39 cellular contexts compared by ENCODE assay signal in the genomic region with DNA sequence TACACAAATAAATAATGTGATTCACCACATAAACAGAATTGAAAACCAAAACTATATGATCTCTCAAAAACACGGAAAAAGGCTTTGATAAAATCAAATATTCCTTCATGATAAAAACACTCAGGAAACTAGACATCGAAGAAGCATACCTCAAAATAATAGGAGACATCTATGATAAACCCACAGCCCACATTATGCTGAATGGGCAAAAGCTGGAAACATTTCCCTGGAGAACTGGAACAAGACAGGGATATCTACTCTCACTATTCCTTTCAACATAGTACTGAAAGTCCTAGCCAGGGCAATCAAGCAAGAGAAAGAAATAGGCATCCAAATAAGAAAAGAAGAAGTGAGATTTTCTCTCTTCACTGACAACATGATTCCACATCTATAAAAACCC.
"Had no signal": no experiment of that assay in that cellular context is flagged by ENCODE, and none has a peak within 500 bp of the region (broad histone marks: within the 10 kb centered on the region; RNA-seq: fewer than 3 reads in every experiment).

No MANE protein-coding gene starts in this region.

- H3K9me3 ChIP-seq: adrenal gland, ascending aorta, body of pancreas, breast epithelium had no signal

- H3K4me3 Mint-ChIP-seq: activated naive CD4-positive, alpha-beta T cell treated with anti-CD3 and anti-CD28 coated beads for 36 hours; activated naive CD4-positive, alpha-beta T cell treated with anti-CD3 and anti-CD28 coated beads, Interleukin-2, amount 10 ng/mL, durations not matched to agents 7 days and 5 days; activated naive CD4-positive, alpha-beta T cell treated with anti-CD3 and anti-CD28 coated beads, Interleukin-2, amount 50 U/mL, for 24 hours; activated naive CD8-positive, alpha-beta T cell; activated naive CD8-positive, alpha-beta T cell treated with anti-CD3 and anti-CD28 coated beads for 36 hours; activated naive CD8-positive, alpha-beta T cell treated with anti-CD3 and anti-CD28 coated beads, Interleukin-2, amount 10 ng/mL, durations not matched to agents 7 days and 5 days; activated naive CD8-positive, alpha-beta T cell treated with anti-CD3 and anti-CD28 coated beads, Interleukin-2, amount 50 U/mL, for 24 hours; activated T-cell treated with anti-CD3 and anti-CD28 coated beads, Interleukin-2, amount 50 U/mL, for 4 hours; activated T-cell treated with anti-CD3 and anti-CD28 coated beads, Interleukin-2, amount 50 U/mL, for 72 hours; activated T-helper 1 cell treated with anti-CD3 and anti-CD28 coated beads, Interleukin-12 subunit alpha, Interleukin-12 subunit beta, Interleukin-2, Interleukin-4 antibody, amounts not matched to agents 30 ng/mL and 10 ng/mL and 1 ng/mL, durations not matched to agents 14 hours and 24 hours and 36 hours; activated T-helper 17 cell treated with anti-CD3 and anti-CD28 coated beads, Interleukin-2, amount 50 U/mL, for 72 hours; brain; central memory CD8-positive, alpha-beta T cell had no signal

- H3K27ac ChIP-seq: adrenal gland, ascending aorta, body of pancreas, brain microvascular endothelial cell, breast epithelium, cardiac muscle cell had no signal

- H3K4me3 ChIP-seq: adrenal gland, ascending aorta, body of pancreas, breast epithelium, cardiac muscle cell had no signal

- DNase-seq: activated effector memory CD4-positive, alpha-beta T cell treated with anti-CD3 and anti-CD28 coated beads, Interleukin-2, amount 50 U/mL, for 16 hours; activated effector memory CD4-positive, alpha-beta T cell treated with Interleukin-2 at 50 U/mL for 16 hours; activated gamma-delta T cell; activated gamma-delta T cell treated with Interleukin-2 at 50 U/mL for 16 hours; activated naive CD4-positive, alpha-beta T cell; activated naive CD4-positive, alpha-beta T cell treated with anti-CD3 and anti-CD28 coated beads for 36 hours; activated naive CD4-positive, alpha-beta T cell treated with anti-CD3 and anti-CD28 coated beads, Interleukin-2, amount 10 ng/mL, durations not matched to agents 7 days and 5 days; activated naive CD4-positive, alpha-beta T cell treated with anti-CD3 and anti-CD28 coated beads, Interleukin-2, amount 50 U/mL, for 16 hours; activated naive CD4-positive, alpha-beta T cell treated with Interleukin-2 at 50 U/mL for 16 hours; activated naive CD8-positive, alpha-beta T cell treated with anti-CD3 and anti-CD28 coated beads for 36 hours; activated naive CD8-positive, alpha-beta T cell treated with anti-CD3 and anti-CD28 coated beads, Interleukin-2, amount 10 ng/mL, durations not matched to agents 7 days and 5 days; activated naive CD8-positive, alpha-beta T cell treated with anti-CD3 and anti-CD28 coated beads, Interleukin-2, amount 50 U/mL, for 24 hours; activated T-cell treated with anti-CD3 and anti-CD28 coated beads, Interleukin-2, amount 50 U/mL, for 4 hours; activated T-cell treated with anti-CD3 and anti-CD28 coated beads, Interleukin-2, amount 50 U/mL, for 48 hours; activated T-cell treated with anti-CD3 and anti-CD28 coated beads, Interleukin-2, amount 50 U/mL, for 72 hours; adrenal gland; amniotic stem cell; amygdala; anterior cingulate cortex; aorta; body of pancreas; brain microvascular endothelial cell; caudate nucleus; central memory CD4-positive, alpha-beta T cell; cerebellar nuclear complex had no signal

- H3K27me3 ChIP-seq: adrenal gland, ascending aorta, body of pancreas, brain microvascular endothelial cell, breast epithelium, cardiac muscle cell had no signal

- H3K27me3 Mint-ChIP-seq: activated naive CD4-positive, alpha-beta T cell treated with anti-CD3 and anti-CD28 coated beads, Interleukin-2, amount 10 ng/mL, durations not matched to agents 7 days and 5 days; activated naive CD4-positive, alpha-beta T cell treated with anti-CD3 and anti-CD28 coated beads, Interleukin-2, amount 50 U/mL, for 24 hours; activated naive CD8-positive, alpha-beta T cell; activated naive CD8-positive, alpha-beta T cell treated with anti-CD3 and anti-CD28 coated beads for 36 hours; activated naive CD8-positive, alpha-beta T cell treated with anti-CD3 and anti-CD28 coated beads, Interleukin-2, amount 10 ng/mL, durations not matched to agents 7 days and 5 days; activated naive CD8-positive, alpha-beta T cell treated with anti-CD3 and anti-CD28 coated beads, Interleukin-2, amount 50 U/mL, for 24 hours; activated T-helper 17 cell treated with anti-CD3 and anti-CD28 coated beads, Interleukin-2, amount 50 U/mL, for 72 hours; central memory CD8-positive, alpha-beta T cell had no signal

- H3K4me1 Mint-ChIP-seq: activated naive CD4-positive, alpha-beta T cell treated with anti-CD3 and anti-CD28 coated beads, Interleukin-2, amount 10 ng/mL, durations not matched to agents 7 days and 5 days; activated naive CD4-positive, alpha-beta T cell treated with anti-CD3 and anti-CD28 coated beads, Interleukin-2, amount 50 U/mL, for 24 hours; activated naive CD8-positive, alpha-beta T cell treated with anti-CD3 and anti-CD28 coated beads for 36 hours; activated naive CD8-positive, alpha-beta T cell treated with anti-CD3 and anti-CD28 coated beads, Interleukin-2, amount 10 ng/mL, durations not matched to agents 7 days and 5 days; activated naive CD8-positive, alpha-beta T cell treated with anti-CD3 and anti-CD28 coated beads, Interleukin-2, amount 50 U/mL, for 24 hours; activated T-helper 17 cell treated with anti-CD3 and anti-CD28 coated beads, Interleukin-2, amount 50 U/mL, for 72 hours; brain; central memory CD8-positive, alpha-beta T cell had no signal

- H3K4me1 ChIP-seq: adrenal gland, ascending aorta, body of pancreas, breast epithelium had no signal

- ATAC-seq: activated naive CD4-positive, alpha-beta T cell treated with anti-CD3 and anti-CD28 coated beads, Interleukin-2, amount 50 U/mL, for 72 hours; activated naive CD8-positive, alpha-beta T cell treated with anti-CD3 and anti-CD28 coated beads, Interleukin-2, amount 50 U/mL, for 24 hours; activated T-cell treated with anti-CD3 and anti-CD28 coated beads, Interleukin-2, amount 50 U/mL, for 4 hours; activated T-cell treated with anti-CD3 and anti-CD28 coated beads, Interleukin-2, amount 50 U/mL, for 72 hours; activated T-helper 17 cell treated with anti-CD3 and anti-CD28 coated beads, Interleukin-2, amount 50 U/mL, for 72 hours; body of pancreas had no signal

- H3K9me3 Mint-ChIP-seq: activated naive CD4-positive, alpha-beta T cell treated with anti-CD3 and anti-CD28 coated beads, Interleukin-2, amount 50 U/mL, for 24 hours; activated naive CD4-positive, alpha-beta T cell treated with anti-CD3 and anti-CD28 coated beads, Interleukin-2, amount 50 U/mL, for 72 hours; activated naive CD8-positive, alpha-beta T cell treated with anti-CD3 and anti-CD28 coated beads for 36 hours; activated T-cell treated with anti-CD3 and anti-CD28 coated beads, Interleukin-2, amount 50 U/mL, for 4 hours; activated T-helper 1 cell treated with anti-CD3 and anti-CD28 coated beads, Interleukin-12 subunit alpha, Interleukin-12 subunit beta, Interleukin-2, Interleukin-4 antibody, amounts not matched to agents 30 ng/mL and 10 ng/mL and 1 ng/mL, durations not matched to agents 14 hours and 24 hours and 36 hours; activated T-helper 17 cell treated with anti-CD3 and anti-CD28 coated beads, Interleukin-2, amount 50 U/mL, for 72 hours; activated T-helper 2 cell treated with anti-CD3 and anti-CD28 coated beads, Interferon-gamma antibody, Interleukin-2, Interleukin-4, amounts not matched to agents 10 μg/mL and 5 μg/mL and 100 μg/mL, durations not matched to agents 14 hours and 24 hours and 36 hours; brain; central memory CD8-positive, alpha-beta T cell had no signal

- H3K36me3 Mint-ChIP-seq: activated naive CD4-positive, alpha-beta T cell treated with anti-CD3 and anti-CD28 coated beads, Interleukin-2, amount 10 ng/mL, durations not matched to agents 7 days and 5 days; activated naive CD4-positive, alpha-beta T cell treated with anti-CD3 and anti-CD28 coated beads, Interleukin-2, amount 50 U/mL, for 24 hours; activated naive CD4-positive, alpha-beta T cell treated with anti-CD3 and anti-CD28 coated beads, Interleukin-2, amount 50 U/mL, for 72 hours; activated naive CD8-positive, alpha-beta T cell; activated naive CD8-positive, alpha-beta T cell treated with anti-CD3 and anti-CD28 coated beads for 36 hours; activated naive CD8-positive, alpha-beta T cell treated with anti-CD3 and anti-CD28 coated beads, Interleukin-2, amount 10 ng/mL, durations not matched to agents 7 days and 5 days; brain had no signal

- H3K27ac Mint-ChIP-seq: activated naive CD4-positive, alpha-beta T cell treated with anti-CD3 and anti-CD28 coated beads for 36 hours; activated naive CD4-positive, alpha-beta T cell treated with anti-CD3 and anti-CD28 coated beads, Interleukin-2, amount 10 ng/mL, durations not matched to agents 7 days and 5 days; activated naive CD4-positive, alpha-beta T cell treated with anti-CD3 and anti-CD28 coated beads, Interleukin-2, amount 50 U/mL, for 24 hours; activated naive CD4-positive, alpha-beta T cell treated with anti-CD3 and anti-CD28 coated beads, Interleukin-2, amount 50 U/mL, for 72 hours; activated naive CD8-positive, alpha-beta T cell; activated naive CD8-positive, alpha-beta T cell treated with anti-CD3 and anti-CD28 coated beads for 36 hours; activated naive CD8-positive, alpha-beta T cell treated with anti-CD3 and anti-CD28 coated beads, Interleukin-2, amount 10 ng/mL, durations not matched to agents 7 days and 5 days; activated naive CD8-positive, alpha-beta T cell treated with anti-CD3 and anti-CD28 coated beads, Interleukin-2, amount 50 U/mL, for 24 hours; activated T-cell treated with anti-CD3 and anti-CD28 coated beads, Interleukin-2, amount 50 U/mL, for 72 hours; activated T-helper 1 cell treated with anti-CD3 and anti-CD28 coated beads, Interleukin-12 subunit alpha, Interleukin-12 subunit beta, Interleukin-2, Interleukin-4 antibody, amounts not matched to agents 30 ng/mL and 10 ng/mL and 1 ng/mL, durations not matched to agents 14 hours and 24 hours and 36 hours; activated T-helper 17 cell treated with anti-CD3 and anti-CD28 coated beads, Interleukin-2, amount 50 U/mL, for 72 hours; activated T-helper 2 cell treated with anti-CD3 and anti-CD28 coated beads, Interferon-gamma antibody, Interleukin-2, Interleukin-4, amounts not matched to agents 10 μg/mL and 5 μg/mL and 100 μg/mL, durations not matched to agents 14 hours and 24 hours and 36 hours; brain had no signal

- H3K36me3 ChIP-seq: adrenal gland, ascending aorta, brain microvascular endothelial cell, breast epithelium, cardiac muscle cell had no signal

- FAIRE-seq: astrocyte, bronchial epithelial cell, colon had no signal
